In genomic region chr11:10109836-10110235, GRCh38 we compare ENCODE assay signal across 12 cellular contexts.
DNase-seq lines count a peak whose midpoint lies in the region; TF ChIP-seq lines count a peak whose summit lies in the region.
"Had no signal": no experiment of that assay in that cellular context is flagged by ENCODE, and none has a peak within 500 bp of the region (broad histone marks: within the 10 kb centered on the region; RNA-seq: fewer than 3 reads in every experiment).

No MANE protein-coding gene starts in this region.

- DNase-seq in H9 (no peak), astrocyte of the hippocampus (ENCODE audit: low read depth, low spot score) (peak; percentile 22), hepatic stellate cell (ENCODE audit: low spot score) (peak; percentile 24), transverse colon (no peak), dorsolateral prefrontal cortex (no peak)
- DNase-seq in activated naive CD4-positive, alpha-beta T cell treated with Interleukin-2 at 50 U/mL for 16 hours = no peak
- no peak for DNase-seq in activated naive CD4-positive, alpha-beta T cell (lab: John Stamatoyannopoulos, UW)
- DNase-seq: endodermal cell, NCI-H524 treated with DMSO at 0.1 percent for 48 hours had no signal

- no peak overlapping the region for H4K5ac ChIP-seq in H9 (ENCODE audit: insufficient read length, low read depth, low read length)

- no peak overlapping the region for H2BK12ac ChIP-seq in H9 (ENCODE audit: insufficient read length, low read depth, low read length)

- no peak overlapping the region for H2BK5ac ChIP-seq in H9 (ENCODE audit: insufficient read length, low read length)

- no peaks in the 10 kb centered on the region for H3K27me3 ChIP-seq in H9 (ENCODE audit: insufficient read depth, low read length)
- H3K27me3 ChIP-seq in transverse colon = no peaks in the 10 kb centered on the region
- H3K27me3 ChIP-seq in dorsolateral prefrontal cortex = no peaks in the 10 kb centered on the region
- H3K27me3 ChIP-seq: adrenal gland, SJSA1 had no signal

- no peaks in the 10 kb centered on the region for H3K36me3 ChIP-seq in transverse colon
- H3K36me3 ChIP-seq: adrenal gland, SJSA1 had no signal

- H3T11ph ChIP-seq in H9 (ENCODE audit: low read length) = no peak overlapping the region

- H2BK20ac ChIP-seq in H9 (ENCODE audit: low read depth, low read length, poor library complexity, severe bottlenecking) = no peak overlapping the region

- no peak overlapping the region for H4K91ac ChIP-seq in H9 (ENCODE audit: insufficient read length, low read depth, low read length)

- H3K4me3 Mint-ChIP-seq in H9 = no peak overlapping the region
- H3K4me3 Mint-ChIP-seq: endodermal cell had no signal

- no peak overlapping the region for H2AK5ac ChIP-seq in H9 (ENCODE audit: insufficient read length, low read length)

- H3K27ac Mint-ChIP-seq in H9 = peak overlapping the region; percentile 42 to 85 (median 58); a peak in 5 of 7 replicates
- H3K27ac Mint-ChIP-seq: endodermal cell had no signal

- H3K36me3 Mint-ChIP-seq in H9 (ENCODE audit: insufficient read depth in 1 of 3, low read depth in 3 of 3) = peaks cover 0 to 7% (median 3%) of the 10 kb centered on the region in 3 experiments; a peak in 4 of 7 replicates

- no peak for TF ChIP-seq POLR2A in transverse colon (IDR thresholded peaks at IDR 0.05)

- intact Hi-C loops in transverse colon (cut with DNase I; ENCODE audit: low total_unique reads) (no loop called here), dorsolateral prefrontal cortex (cut with DNase I) (no loop called here)

- no peak overlapping the region for H3K27ac ChIP-seq in H9 (ENCODE audit: insufficient read length, low read depth, low read length)
- H3K27ac ChIP-seq in transverse colon = peak overlapping the region in 3 of 4 donors; percentile 12 to 45 (median 23)
- no peak overlapping the region for H3K27ac ChIP-seq in dorsolateral prefrontal cortex
- H3K27ac ChIP-seq: SJSA1 had no signal

- peaks cover 17 to 18% of the 10 kb centered on the region in 2 experiments for H3K4me1 Mint-ChIP-seq in H9

- H3K23me2 ChIP-seq in H9 (ENCODE audit: insufficient read length, low read depth, low read length, poor library complexity, severe bottlenecking) = no peaks in the 10 kb centered on the region

- no peak overlapping the region for H4K8ac ChIP-seq in H9 (replicated peaks; ENCODE audit: insufficient read length, low read depth, low read length)

- TF ChIP-seq EP300 in transverse colon (IDR thresholded peaks at IDR 0.05; ENCODE audit: low read depth) = no peak

- peaks cover 3 to 4% of the 10 kb centered on the region in 2 experiments; a peak in 2 of 5 replicates for H3K9me3 Mint-ChIP-seq in H9

- TF ChIP-seq CTCF in H9 (conservative IDR thresholded peaks at IDR 0.05) (no peak), transverse colon (IDR thresholded peaks at IDR 0.05) (no peak), dorsolateral prefrontal cortex (IDR thresholded peaks at IDR 0.05 in 54 of 56, conservative IDR thresholded peaks at IDR 0.05 in 2 of 56; ENCODE audit: low read depth in 1 of 56, partially characterized antibody in 56 of 56) (no peak)

- no peaks in the 10 kb centered on the region for H3K9me3 ChIP-seq in H9 (ENCODE audit: control insufficient read depth, low read depth, low read length)
- H3K9me3 ChIP-seq in transverse colon = no peaks in the 10 kb centered on the region
- H3K9me3 ChIP-seq: mucosa of descending colon, SJSA1 had no signal

- H3K4me2 ChIP-seq in H9 (ENCODE audit: insufficient read depth, insufficient read length, low read length) = no peak overlapping the region

- no peak overlapping the region for H3K56ac ChIP-seq in H9 (ENCODE audit: insufficient read length, low read depth, low read length)

- no peaks in the 10 kb centered on the region; the same call in 1 of the 2 replicates for H3K79me2 ChIP-seq in H9 (ENCODE audit: insufficient read depth, low read length)

- no peaks in the 10 kb centered on the region for H3K79me1 ChIP-seq in H9 (ENCODE audit: insufficient read depth, low read depth, low read length, poor library complexity, severe bottlenecking)

- H3K18ac ChIP-seq in H9 (ENCODE audit: insufficient read length, low read depth, low read length) = no peak overlapping the region

- H3K4me3 ChIP-seq in transverse colon = no peak overlapping the region
- H3K4me3 ChIP-seq in dorsolateral prefrontal cortex = no peak overlapping the region
- H3K4me3 ChIP-seq: adrenal gland, mucosa of descending colon, SJSA1 had no signal

- no peak overlapping the region for H3K14ac ChIP-seq in H9 (ENCODE audit: insufficient read depth, low read length)

- H3K23ac ChIP-seq in H9 (ENCODE audit: insufficient read length, low read depth, low read length) = no peak overlapping the region

- H3K27me3 Mint-ChIP-seq in H9 (ENCODE audit: low read depth) = no peaks in the 10 kb centered on the region

- no peak overlapping the region for H3K4ac ChIP-seq in H9 (ENCODE audit: low read depth, low read length)

- in situ Hi-C loops in transverse colon (cut with MboI; ENCODE audit: low pct_ligation_motif_present in 1 of 4, low pct_unique_long_range_greater_than_20kb in 1 of 4, low sequenced_read_pairs in 3 of 4) = no loop called here

- no peak overlapping the region for H2AFZ ChIP-seq in H9 (ENCODE audit: low read length)

- H3K4me1 ChIP-seq in H9 (ENCODE audit: insufficient read depth, low read length) (no peaks in the 10 kb centered on the region; the same call in 1 of the 2 replicates), transverse colon (peaks cover 0 to 4% (median 0%) of the 10 kb centered on the region in 4 donors)

- no CpG with 5 or more reads among the region's 1 CpG for WGBS in H9 (ENCODE audit: extremely low coverage, insufficient read length, low lambda C conversion rate)
- WGBS in transverse colon (ENCODE audit: low coverage in 1 of 2), 2 donors = 56 to 62% methylated on average over 1 of the region's 1 CpG

- no peak overlapping the region for H2BK120ac ChIP-seq in H9 (ENCODE audit: low read depth, low read length, poor library complexity, severe bottlenecking)

- H3K9ac ChIP-seq in H9 (ENCODE audit: extremely low read depth, insufficient read length, low read length) = no peak overlapping the region

- no peaks in the 10 kb centered on the region for H4K20me1 ChIP-seq in H9 (ENCODE audit: control insufficient read depth, insufficient read depth, insufficient read length)

- no peak overlapping the region for H2BK15ac ChIP-seq in H9 (ENCODE audit: low read depth, low read length)

Comparison
In these comparisons a context has a peak if more than half of its experiments do, and no peak if none do; other contexts are left out.
1. DNase-seq: peak in astrocyte of the hippocampus (single experiment) and hepatic stellate cell (single experiment); none in H9 (single experiment), transverse colon (single experiment), dorsolateral prefrontal cortex (0 of 10), activated naive CD4-positive, alpha-beta T cell treated with Interleukin-2 at 50 U/mL for 16 hours (single experiment) and activated naive CD4-positive, alpha-beta T cell (0 of 4).
2. H3K27ac ChIP-seq: peak in transverse colon (3 of 4); none in H9 (single experiment) and dorsolateral prefrontal cortex (0 of 59).